In genomic region chr14:32259368-32260013, GRCh38 we compare ENCODE assay signal across 8 cellular contexts. TPM values are rescaled to one million over a fixed set of nuclear protein-coding genes. Genes with fewer than 3 reads are reported as not detected.
A peak's percentile ranks its signal among the peaks of the same experiment; 100 is the strongest.
DNase-seq lines count a peak whose midpoint lies in the region; ATAC-seq, FAIRE-seq and TF ChIP-seq lines count a peak whose summit lies in the region.

No MANE protein-coding gene starts in this region.

- H3K4me2 ChIP-seq in keratinocyte (ENCODE audit: control insufficient read depth, extremely low read depth, insufficient read depth, low read depth, low read length): peak overlapping the region; percentile 23

- ATAC-seq in GM19438 (IDR thresholded peaks at IDR 0.05; ENCODE audit: low read depth, unreplicated experiment) (peak; percentile 82), HG03159 (IDR thresholded peaks at IDR 0.05; ENCODE audit: unreplicated experiment) (peak; percentile 79)

- H3K27me3 ChIP-seq in keratinocyte (ENCODE audit: control insufficient read depth, extremely low read depth, insufficient read depth, low read length): no peaks in the 10 kb centered on the region

- H4K20me1 ChIP-seq in keratinocyte (ENCODE audit: control insufficient read depth, extremely low read depth, insufficient read depth, low read length): no peaks in the 10 kb centered on the region

- H3K27me3 Mint-ChIP-seq in T-helper 1 cell treated with Interleukin-12 subunit alpha and Interleukin-12 subunit beta and Interleukin-4 antibody, amounts not matched to agents 30 μg/mL and 1 μg/mL, for 36 hours (ENCODE audit: low read depth): no peaks in the 10 kb centered on the region

- H3K36me3 ChIP-seq in keratinocyte (ENCODE audit: control insufficient read depth in 2 of 2, extremely low read depth in 1 of 2, insufficient read depth in 2 of 2, low read length in 2 of 2): no peaks in the 10 kb centered on the region

- DNase-seq in GM03348 (ENCODE audit: low spot score) (peak; percentile 33), keratinocyte (ENCODE audit: low read depth, low spot score) (peak; percentile 62), NCI-H1048 (lab: John Stamatoyannopoulos, UW) (no peak), head of caudate nucleus (no peak), NCI-H1436 treated with DMSO at 0.1 percent for 48 hours (lab: John Stamatoyannopoulos, UW) (no peak)

- peaks cover 16% of the 10 kb centered on the region for H3K4me1 ChIP-seq in keratinocyte (ENCODE audit: control insufficient read depth, extremely low read depth, insufficient read depth, low read length)

- H3K4me3 ChIP-seq in keratinocyte (ENCODE audit: control insufficient read depth in 2 of 3, extremely low read depth in 1 of 3, insufficient read depth in 2 of 3, low read depth in 1 of 3, low read length in 3 of 3): no peak overlapping the region

- H3K9me3 ChIP-seq in keratinocyte (ENCODE audit: control insufficient read depth, low read depth, low read length): peaks cover 6% of the 10 kb centered on the region

- peaks cover 24% of the 10 kb centered on the region for H3K9me3 Mint-ChIP-seq in T-helper 1 cell treated with Interleukin-12 subunit alpha and Interleukin-12 subunit beta and Interleukin-4 antibody, amounts not matched to agents 30 μg/mL and 1 μg/mL, for 36 hours

- H3K4me1 Mint-ChIP-seq in T-helper 1 cell treated with Interleukin-12 subunit alpha and Interleukin-12 subunit beta and Interleukin-4 antibody, amounts not matched to agents 30 μg/mL and 1 μg/mL, for 36 hours (ENCODE audit: low read depth): peaks cover 17% of the 10 kb centered on the region

- TF ChIP-seq CTCF in keratinocyte (optimal IDR thresholded peaks at IDR 0.05 in 1 of 3, IDR thresholded peaks at IDR 0.05 in 1 of 3, conservative IDR thresholded peaks at IDR 0.05 in 1 of 3; ENCODE audit: extremely low read depth in 1 of 3, insufficient read depth in 2 of 3, low read length in 3 of 3): no peak

- peak overlapping the region; percentile 0 for H3K4me3 Mint-ChIP-seq in T-helper 1 cell treated with Interleukin-12 subunit alpha and Interleukin-12 subunit beta and Interleukin-4 antibody, amounts not matched to agents 30 μg/mL and 1 μg/mL, for 36 hours

- peaks cover 12% of the 10 kb centered on the region for H3K36me3 Mint-ChIP-seq in T-helper 1 cell treated with Interleukin-12 subunit alpha and Interleukin-12 subunit beta and Interleukin-4 antibody, amounts not matched to agents 30 μg/mL and 1 μg/mL, for 36 hours (ENCODE audit: low read depth)

- intact Hi-C loops in head of caudate nucleus (cut with DNase I): no loop called here

- no peaks in the 10 kb centered on the region for H3K9me1 ChIP-seq in keratinocyte (ENCODE audit: control insufficient read depth, extremely low read depth, insufficient read depth, low read length)

- H3K9ac ChIP-seq in keratinocyte (ENCODE audit: control insufficient read depth, extremely low read depth, insufficient read depth, low read length): no peak overlapping the region

- no peak overlapping the region for H2AFZ ChIP-seq in keratinocyte (ENCODE audit: control insufficient read depth, low read length)

- H3K27ac Mint-ChIP-seq in T-helper 1 cell treated with Interleukin-12 subunit alpha and Interleukin-12 subunit beta and Interleukin-4 antibody, amounts not matched to agents 30 μg/mL and 1 μg/mL, for 36 hours: peak overlapping the region; percentile 51

- no peaks in the 10 kb centered on the region for H3K79me2 ChIP-seq in keratinocyte (ENCODE audit: control insufficient read depth, insufficient read depth, low read length)

- dilution Hi-C loops in keratinocyte (cut with MboI; ENCODE audit: extremely low pct_ligation_motif_present, low sequenced_read_pairs): no loop called here

- peak overlapping the region; percentile 11 for H3K27ac ChIP-seq in keratinocyte (ENCODE audit: control insufficient read depth, insufficient read depth, low read length)

- FAIRE-seq in keratinocyte (lab: Jason Lieb, UNC): peak; percentile 91

RNA-seq across cellular contexts. Expression of gene RNU6-8, which starts 56.4 kb away (rescaled TPM):
- polyA plus RNA-seq in keratinocyte: not detected in 3 replicates
- not detected for polyA plus RNA-seq in keratinocyte (2011; ENCODE audit: low read depth)
- not detected in 2 replicates for polyA plus RNA-seq in keratinocyte (2011; cell fraction: cytosol; rRNA removed)
- not detected in 2 replicates for polyA plus RNA-seq in keratinocyte (2011; cell fraction: nucleus; rRNA removed)
- not detected in 2 replicates for polyA plus RNA-seq in keratinocyte (2012; ENCODE audit: low replicate concordance)
- polyA minus RNA-seq in keratinocyte: not detected in 3 replicates
- not detected for polyA minus RNA-seq in keratinocyte (2011; cell fraction: cytosol; rRNA and poly(A)+ RNA removed)
- not detected in 2 replicates for polyA minus RNA-seq in keratinocyte (2011; cell fraction: nucleus; rRNA and poly(A)+ RNA removed)

RNA-seq across cellular contexts. Expression of gene RNU6-7, which starts 57.6 kb away (rescaled TPM):
- polyA plus RNA-seq in keratinocyte: not detected in 3 replicates
- polyA plus RNA-seq in keratinocyte (2011; ENCODE audit: low read depth): not detected
- not detected in 2 replicates for polyA plus RNA-seq in keratinocyte (2011; cell fraction: cytosol; rRNA removed)
- polyA plus RNA-seq in keratinocyte (2011; cell fraction: nucleus; rRNA removed): not detected in 2 replicates
- polyA plus RNA-seq in keratinocyte (2012; ENCODE audit: low replicate concordance): not detected in 2 replicates
- not detected in 3 replicates for polyA minus RNA-seq in keratinocyte
- not detected for polyA minus RNA-seq in keratinocyte (2011; cell fraction: cytosol; rRNA and poly(A)+ RNA removed)
- polyA minus RNA-seq in keratinocyte (2011; cell fraction: nucleus; rRNA and poly(A)+ RNA removed): not detected in 2 replicates

Comparison
In these comparisons a context has a peak if more than half of its experiments do, and no peak if none do; other contexts are left out.
1. DNase-seq: peak in GM03348 (single experiment) and keratinocyte (single experiment); none in NCI-H1048 (single experiment), head of caudate nucleus (0 of 42) and NCI-H1436 treated with DMSO at 0.1 percent for 48 hours (single experiment).